In the genomic region with DNA sequence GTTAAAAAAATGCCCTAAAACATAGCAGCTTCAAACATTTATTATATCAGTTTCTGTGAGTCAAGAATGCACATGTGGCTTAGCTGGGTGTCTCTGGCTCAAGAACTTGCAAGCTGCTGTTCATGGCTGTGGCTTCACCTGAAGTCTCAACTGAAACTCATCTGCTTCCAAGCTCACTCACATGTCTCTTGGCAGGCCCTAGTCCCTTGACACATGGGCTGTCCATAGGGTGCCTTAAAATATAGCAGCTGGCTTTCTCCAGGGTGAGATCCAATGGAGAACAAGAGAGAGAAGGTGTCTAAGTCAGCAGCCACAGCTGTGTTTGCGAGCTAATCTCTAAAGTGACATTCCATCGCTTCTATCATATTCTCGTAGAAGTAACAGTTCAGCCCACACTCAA, we compare ENCODE assay signal across 20 cellular contexts.
"Had no signal": no experiment of that assay in that cellular context is flagged by ENCODE, and none has a peak within 500 bp of the region (broad histone marks: within the 10 kb centered on the region; RNA-seq: fewer than 3 reads in every experiment).

No MANE protein-coding gene starts in this region.

- H3K27ac Mint-ChIP-seq: activated naive CD4-positive, alpha-beta T cell treated with anti-CD3 and anti-CD28 coated beads for 36 hours; memory B cell; naive B cell; T-helper 1 cell treated with Interleukin-12 subunit alpha and Interleukin-12 subunit beta and Interleukin-4 antibody, amounts not matched to agents 30 μg/mL and 1 μg/mL, for 36 hours; WTC11 had no signal

- ATAC-seq: mucosa of descending colon; stimulated activated naive CD8-positive, alpha-beta T cell treated with anti-CD3 and anti-CD28 coated beads, Interleukin-15, Interleukin-2, amounts not matched to agents 100 U/mL and 50 U/mL, for 24 hours; WTC11 had no signal

- DNase-seq: activated CD8-positive, alpha-beta memory T cell treated with anti-CD3 and anti-CD28 coated beads for 24 hours; activated CD8-positive, alpha-beta memory T cell treated with anti-CD3 and anti-CD28 coated beads, Interleukin-2, amount 50 U/mL, for 4 hours; activated naive CD4-positive, alpha-beta T cell treated with anti-CD3 and anti-CD28 coated beads for 36 hours; activated T-cell treated with anti-CD3 and anti-CD28 coated beads, Interleukin-2, amount 50 U/mL, for 48 hours; amygdala; cerebellar nuclear complex; glutamatergic neuron; hippocampal formation; mucosa of descending colon; naive B cell; retina; stimulated activated CD4-positive, alpha-beta T cell treated with anti-CD3 and anti-CD28 coated beads, Interleukin-4, amount 100 ng/mL, for 4 hours; stimulated activated naive CD8-positive, alpha-beta T cell treated with anti-CD3 and anti-CD28 coated beads, Interleukin-15, Interleukin-2, amounts not matched to agents 100 U/mL and 50 U/mL, for 24 hours; T1000; thyroid gland had no signal

- H3K4me3 Mint-ChIP-seq: activated naive CD4-positive, alpha-beta T cell treated with anti-CD3 and anti-CD28 coated beads for 36 hours; memory B cell; naive B cell; T-helper 1 cell treated with Interleukin-12 subunit alpha and Interleukin-12 subunit beta and Interleukin-4 antibody, amounts not matched to agents 30 μg/mL and 1 μg/mL, for 36 hours; WTC11 had no signal

- H3K36me3 Mint-ChIP-seq: memory B cell, naive B cell, WTC11 had no signal

- H3K27me3 ChIP-seq: esophagus muscularis mucosa, thyroid gland had no signal

- H3K36me3 ChIP-seq: esophagus muscularis mucosa, thyroid gland had no signal

- H3K4me1 Mint-ChIP-seq: memory B cell, naive B cell had no signal

- H3K4me1 ChIP-seq: thyroid gland had no signal

- H3K9me3 ChIP-seq: esophagus muscularis mucosa, mucosa of descending colon, thyroid gland had no signal

- H3K9me3 Mint-ChIP-seq: activated naive CD4-positive, alpha-beta T cell treated with anti-CD3 and anti-CD28 coated beads for 36 hours; naive B cell; T-helper 1 cell treated with Interleukin-12 subunit alpha and Interleukin-12 subunit beta and Interleukin-4 antibody, amounts not matched to agents 30 μg/mL and 1 μg/mL, for 36 hours had no signal

- H3K27me3 Mint-ChIP-seq: memory B cell, naive B cell had no signal

- H3K27ac ChIP-seq: coronary artery, esophagus muscularis mucosa, thyroid gland had no signal

- H3K4me3 ChIP-seq: coronary artery, esophagus muscularis mucosa, mucosa of descending colon, thyroid gland had no signal
